ENCODE assay signal across 1 cellular context in genomic region chr12:57088442-57089258, GRCh38.
TF ChIP-seq lines count a peak whose summit lies in the region.

TSS of gene NAB2 (plus strand) at chr12:57089114. CDS start at chr12:57089272, 158 bp downstream.

TF ChIP-seq in HepG2, 621 proteins besides CTCF, POLR2A, EP300 and RAD21 (continued from another document and continues in another):
- TF ChIP-seq CEBPZ (IDR thresholded peaks at IDR 0.05; ENCODE audit: low read length) (no peak), ZFAT (CRISPR knock-in tag; conservative IDR thresholded peaks at IDR 0.05) (0 out of 2 replicates have a peak, but pooled peaks have one; percentile 66), TFDP2 (CRISPR knock-in tag; IDR thresholded peaks at IDR 0.05) (peak; percentile 72; the same call in 1 of the 2 replicates), NFE2L1 (CRISPR knock-in tag; IDR thresholded peaks at IDR 0.05; ENCODE audit: borderline replicate concordance) (no peak), ZSCAN12 (CRISPR knock-in tag; IDR thresholded peaks at IDR 0.05) (0 out of 2 replicates have a peak, but pooled peaks have one; percentile 56), ZNF124 (CRISPR knock-in tag; IDR thresholded peaks at IDR 0.05) (0 out of 2 replicates have a peak, but pooled peaks have one; percentile 23), ZBTB40 (IDR thresholded peaks at IDR 0.05) (no peak), ZBTB40 (CRISPR knock-in tag; IDR thresholded peaks at IDR 0.05) (peak; percentile 69), HNRNPLL (IDR thresholded peaks at IDR 0.05; ENCODE audit: low read depth, low read length, poor library complexity, severe bottlenecking) (peak; percentile 50), TAF1 (CRISPR knock-in tag; IDR thresholded peaks at IDR 0.05) (peak; percentile 51; the same call in 1 of the 2 replicates), ZNF326 (CRISPR knock-in tag; IDR thresholded peaks at IDR 0.05; ENCODE audit: borderline replicate concordance) (no peak), HOXA5 (CRISPR knock-in tag; IDR thresholded peaks at IDR 0.05) (peak; percentile 82), ZNF616 (CRISPR knock-in tag; IDR thresholded peaks at IDR 0.05; ENCODE audit: low read depth) (no peak), KMT2B (CRISPR knock-in tag; IDR thresholded peaks at IDR 0.05) (peak; percentile 66; the same call in 1 of the 2 replicates), ZNF564 (CRISPR knock-in tag; IDR thresholded peaks at IDR 0.05) (no peak), SOX5 (CRISPR knock-in tag; IDR thresholded peaks at IDR 0.05; ENCODE audit: borderline replicate concordance) (peak; percentile 70), MEIS1 (CRISPR knock-in tag; IDR thresholded peaks at IDR 0.05; ENCODE audit: borderline replicate concordance) (no peak), SUZ12 (IDR thresholded peaks at IDR 0.05; ENCODE audit: low read depth, low read length) (no peak), MNT (IDR thresholded peaks at IDR 0.05) (peak; percentile 66), DMTF1 (CRISPR knock-in tag; IDR thresholded peaks at IDR 0.05) (0 out of 2 replicates have a peak, but pooled peaks have one; percentile 42), RARA (CRISPR knock-in tag; IDR thresholded peaks at IDR 0.05) (peak; percentile 55), ZNF619 (CRISPR knock-in tag; IDR thresholded peaks at IDR 0.05) (no peak), ZNF597 (CRISPR knock-in tag; IDR thresholded peaks at IDR 0.05) (no peak), ZNF687 (CRISPR knock-in tag; IDR thresholded peaks at IDR 0.05) (peak; percentile 93), ZNF75D (CRISPR knock-in tag; IDR thresholded peaks at IDR 0.05; ENCODE audit: borderline replicate concordance) (no peak), ZBTB37 (CRISPR knock-in tag; IDR thresholded peaks at IDR 0.05) (no peak), SAFB2 (CRISPR knock-in tag; IDR thresholded peaks at IDR 0.05; ENCODE audit: borderline replicate concordance, low read depth) (no peak; the same call in 1 of the 2 replicates)
